In the genomic region with DNA sequence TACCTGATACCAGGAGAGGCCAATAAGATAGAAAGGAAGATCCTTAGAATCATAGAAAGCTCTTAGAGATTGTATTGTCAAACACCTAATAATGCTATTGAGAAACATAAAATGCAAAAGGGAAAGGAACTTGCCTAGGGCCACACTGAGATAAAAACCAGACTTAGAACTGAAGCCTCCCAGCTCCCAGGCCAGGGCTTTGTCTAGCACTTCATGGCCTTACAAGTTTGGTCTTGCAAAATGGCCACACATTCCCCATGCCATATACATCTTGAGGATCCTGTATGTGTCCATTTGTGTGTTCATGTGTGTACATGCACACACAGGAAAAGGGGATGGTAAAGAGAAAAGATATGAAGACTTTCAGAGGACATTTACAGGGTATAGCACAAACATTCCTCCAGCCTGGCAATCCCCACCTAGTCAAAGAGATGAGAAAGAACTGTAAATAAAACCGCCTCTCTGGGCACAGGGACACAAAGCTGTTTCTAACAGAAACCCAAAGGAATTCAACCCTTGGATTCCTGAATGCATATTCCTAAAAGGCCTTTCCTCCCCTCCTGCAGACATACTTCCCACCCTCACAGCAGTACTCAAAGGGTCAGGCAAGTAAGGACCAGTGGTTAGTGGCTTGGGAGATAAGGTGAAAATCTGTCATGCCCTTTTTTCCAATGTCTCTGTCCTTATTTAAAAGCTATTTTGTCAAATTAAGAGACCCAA, we compare ENCODE assay signal across 19 cellular contexts.
DNase-seq lines count a peak whose midpoint lies in the region; ATAC-seq, FAIRE-seq and TF ChIP-seq lines count a peak whose summit lies in the region.
"Had no signal": no experiment of that assay in that cellular context is flagged by ENCODE, and none has a peak within 500 bp of the region (broad histone marks: within the 10 kb centered on the region; RNA-seq: fewer than 3 reads in every experiment).

No MANE protein-coding gene starts in this region.

- no peak overlapping the region for H3K4ac ChIP-seq in mesendoderm (ENCODE audit: low read depth, low read length)

- peak; percentile 13 for FAIRE-seq in HTR-8/SVneo (lab: Jason Lieb, UNC)

- DNase-seq in HTR-8/SVneo (ENCODE audit: insufficient read length, low spot score) (no peak), mesendoderm (peak; percentile 59), sigmoid colon (no peak), NCI-H1417 treated with DMSO at 0.1 percent for 48 hours (lab: John Stamatoyannopoulos, UW) (no peak), DMS 273 (lab: John Stamatoyannopoulos, UW; ENCODE audit: unreplicated experiment) (no peak), colonic mucosa (no peak)
- DNase-seq: CD4-positive, CD25-positive, alpha-beta regulatory T cell; HCEC 1CT; KBM-7; NCI-H1105 treated with DMSO at 0.1 percent for 48 hours; NCI-H1930; NCI-H2171; NCI-H446 treated with DMSO at 0.1 percent for 48 hours; NCI-H748 treated with DMSO at 0.1 percent for 48 hours; SHP77 had no signal

- H3K9ac ChIP-seq in mesendoderm (ENCODE audit: low read length), result no peak overlapping the region
- H3K9ac ChIP-seq in colonic mucosa (ENCODE audit: low read depth in 2 of 2, low read length in 2 of 2), result no peak overlapping the region

- peak overlapping the region; percentile 76 for H2BK5ac ChIP-seq in mesendoderm (ENCODE audit: low read length)

- no peak for TF ChIP-seq POLR2A in sigmoid colon (IDR thresholded peaks at IDR 0.05)

- H3K27ac ChIP-seq in ectodermal cell (ENCODE audit: insufficient read depth, low read depth, low read length, poor library complexity, severe bottlenecking) (peak overlapping the region; percentile 78), mesendoderm (ENCODE audit: low read depth, low read length) (peak overlapping the region; percentile 79), sigmoid colon (peak overlapping the region; percentile 78 to 86 (median 82)), colonic mucosa (no peak overlapping the region)

- H2AK5ac ChIP-seq in mesendoderm (ENCODE audit: low read length), result no peak overlapping the region

- H4K5ac ChIP-seq in mesendoderm (ENCODE audit: low read length), result no peak overlapping the region

- peak overlapping the region; percentile 68 for H2BK120ac ChIP-seq in mesendoderm (ENCODE audit: low read depth, low read length)

- H3K27me3 ChIP-seq in ectodermal cell (ENCODE audit: control insufficient read depth, insufficient read depth, low read length, poor library complexity, severe bottlenecking) (no peaks in the 10 kb centered on the region), mesendoderm (ENCODE audit: insufficient read depth, low read length, poor library complexity) (no peaks in the 10 kb centered on the region), sigmoid colon (no peaks in the 10 kb centered on the region), colonic mucosa (no peaks in the 10 kb centered on the region)

- H3K4me1 ChIP-seq in ectodermal cell (ENCODE audit: control insufficient read depth, insufficient read depth, low read length), result peaks cover 31% of the 10 kb centered on the region
- H3K4me1 ChIP-seq in mesendoderm (ENCODE audit: control insufficient read depth, low read depth, low read length), result peaks cover 16% of the 10 kb centered on the region
- peaks cover 0 to 57% (median 46%) of the 10 kb centered on the region in 4 donors for H3K4me1 ChIP-seq in sigmoid colon
- no peaks in the 10 kb centered on the region for H3K4me1 ChIP-seq in colonic mucosa

- H3K56ac ChIP-seq in mesendoderm (ENCODE audit: low read length), result peak overlapping the region; percentile 76

- no peak overlapping the region for H4K8ac ChIP-seq in mesendoderm (ENCODE audit: low read depth, low read length)

- peak overlapping the region; percentile 26 for H3K18ac ChIP-seq in mesendoderm (ENCODE audit: low read length)

- H2BK15ac ChIP-seq in mesendoderm (replicated peaks; ENCODE audit: low read depth), result no peak overlapping the region

- TF ChIP-seq CTCF in sigmoid colon (IDR thresholded peaks at IDR 0.05), result no peak
- TF ChIP-seq CTCF in colonic mucosa (IDR thresholded peaks at IDR 0.05), result no peak

- H3K9me3 ChIP-seq in ectodermal cell (ENCODE audit: control insufficient read depth, low read length), result no peaks in the 10 kb centered on the region
- no peaks in the 10 kb centered on the region for H3K9me3 ChIP-seq in sigmoid colon
- H3K9me3 ChIP-seq in colonic mucosa, result no peaks in the 10 kb centered on the region

- H3K79me2 ChIP-seq in mesendoderm (ENCODE audit: control insufficient read depth, insufficient read depth, low read length), result no peaks in the 10 kb centered on the region

- H3K36me3 ChIP-seq in ectodermal cell (ENCODE audit: control insufficient read depth, insufficient read depth, low read length), result no peaks in the 10 kb centered on the region
- no peaks in the 10 kb centered on the region for H3K36me3 ChIP-seq in mesendoderm (ENCODE audit: control insufficient read depth, insufficient read depth, low read length)
- no peaks in the 10 kb centered on the region for H3K36me3 ChIP-seq in sigmoid colon
- no peaks in the 10 kb centered on the region for H3K36me3 ChIP-seq in colonic mucosa

- H3K4me3 ChIP-seq in ectodermal cell (ENCODE audit: insufficient read depth, low read depth, low read length) (no peak overlapping the region), mesendoderm (ENCODE audit: low read length) (no peak overlapping the region), sigmoid colon (no peak overlapping the region), colonic mucosa (no peak overlapping the region)

- H3K79me1 ChIP-seq in mesendoderm (ENCODE audit: low read length), result no peaks in the 10 kb centered on the region

- 15 to 35% methylated on average over 1 of the region's 1 CpG for WGBS in ectodermal cell, 2 experiments
- no CpG with 5 or more reads among the region's 1 CpG for WGBS in mesendoderm (ENCODE audit: extremely low coverage, insufficient coverage, low lambda C conversion rate)
- 76 to 93% methylated on average over 1 of the region's 1 CpG for WGBS in sigmoid colon, 2 donors

- no peak for TF ChIP-seq EP300 in sigmoid colon (IDR thresholded peaks at IDR 0.05)

- H3K4me2 ChIP-seq in mesendoderm (ENCODE audit: low read length), result no peak overlapping the region

- no peak for ATAC-seq in GM18867 (IDR thresholded peaks at IDR 0.05; ENCODE audit: unreplicated experiment)
- ATAC-seq: Panc1, SK-N-SH treated with all-trans-retinoic acid at 6 μM for 48 hours had no signal

- no peak overlapping the region for H3K23ac ChIP-seq in mesendoderm (ENCODE audit: low read length)

- intact Hi-C loops in sigmoid colon (cut with DNase I) (no loop called here), colonic mucosa (cut with DNase I) (no loop called here)
